Comparison of ENCODE assay signal across 8 cellular contexts in the genomic region with DNA sequence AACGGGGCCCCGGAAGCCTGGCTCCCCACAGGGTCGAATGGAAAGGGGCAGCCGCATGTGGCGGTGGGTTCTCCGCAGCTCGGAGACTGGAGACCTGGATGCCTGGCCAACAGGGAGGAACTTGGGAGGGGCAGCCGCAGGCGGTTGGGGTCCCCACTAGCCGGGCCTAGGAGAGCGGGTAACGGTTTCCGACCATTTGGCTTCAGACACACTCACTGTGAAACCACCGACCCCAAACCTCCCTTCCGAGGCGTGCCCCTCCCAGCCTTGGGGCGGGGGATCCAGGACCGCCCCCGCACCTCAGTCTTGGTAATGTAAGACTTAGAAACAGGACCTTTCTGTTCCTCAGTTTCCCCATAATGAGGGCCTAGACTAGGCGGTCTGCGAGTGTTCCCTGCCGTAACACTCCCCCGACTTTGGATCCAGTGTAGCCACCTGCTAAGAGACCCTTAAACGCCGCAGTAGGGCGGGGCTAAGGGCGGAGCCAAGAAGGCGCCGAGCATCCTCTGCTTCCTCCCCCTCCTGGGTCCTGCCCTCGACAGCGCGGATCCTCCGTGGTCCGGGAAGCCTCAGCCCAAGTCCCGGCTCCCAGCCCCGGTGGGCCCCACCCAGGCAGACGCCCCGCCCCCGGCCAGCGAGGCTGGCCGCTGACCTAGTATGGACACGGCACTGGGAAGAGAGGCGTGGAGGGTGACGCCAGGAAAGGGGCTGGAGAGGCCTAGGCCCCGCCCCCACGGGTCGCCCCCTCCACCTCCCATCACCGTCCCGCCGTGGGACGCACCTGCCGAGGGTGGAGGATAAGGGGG. TPM values are rescaled to one million over a fixed set of nuclear protein-coding genes. Genes with fewer than 3 reads are reported as not detected.
DNase-seq lines count a peak whose midpoint lies in the region; ATAC-seq, FAIRE-seq and TF ChIP-seq lines count a peak whose summit lies in the region.

No MANE protein-coding gene starts in this region.

- H3K27ac ChIP-seq in GM23248 (no peak overlapping the region), K562 (ENCODE audit: extremely low read depth, low read depth, low read length) (peak overlapping the region; percentile 73), keratinocyte (ENCODE audit: control insufficient read depth, insufficient read depth, low read length) (no peak overlapping the region)

- H3K27me3 ChIP-seq in GM23248 (replicated peaks; ENCODE audit: insufficient read depth) (peaks cover 32% of the 10 kb centered on the region), K562 (ENCODE audit: control insufficient read depth in 2 of 2, insufficient read depth in 2 of 2, low read length in 2 of 2) (no peaks in the 10 kb centered on the region; a peak in 1 of 5 replicates), keratinocyte (ENCODE audit: control insufficient read depth, extremely low read depth, insufficient read depth, low read length) (peaks cover 61% of the 10 kb centered on the region)

- H3K36me3 ChIP-seq in GM23248 (ENCODE audit: low read depth) (no peaks in the 10 kb centered on the region), K562 (ENCODE audit: control insufficient read depth, insufficient read depth, low read length) (no peaks in the 10 kb centered on the region), keratinocyte (ENCODE audit: control insufficient read depth in 2 of 2, extremely low read depth in 1 of 2, insufficient read depth in 2 of 2, low read length in 2 of 2) (no peaks in the 10 kb centered on the region)

- FAIRE-seq in K562 (lab: Jason Lieb, UNC) (peak; percentile 78), keratinocyte (lab: Jason Lieb, UNC) (no peak)

- H3K9me3 ChIP-seq in GM23248 (ENCODE audit: low read depth) (no peaks in the 10 kb centered on the region), K562 (replicated peaks; ENCODE audit: control insufficient read depth, insufficient read depth, low read depth, low read length) (no peaks in the 10 kb centered on the region), keratinocyte (ENCODE audit: control insufficient read depth, low read depth, low read length) (no peaks in the 10 kb centered on the region)

- 7% methylated on average over 39 to 52 of the region's 52 CpGs for WGBS in GM23248 (ENCODE audit: low coverage in 1 of 2, low lambda C conversion rate in 2 of 2, missing lambda C conversion rate in 2 of 2), 2 experiments
- 3% methylated on average over 37 of the region's 52 CpGs for WGBS in K562 (ENCODE audit: insufficient coverage, low coverage, missing lambda C conversion rate)

- peaks cover 19% of the 10 kb centered on the region for H3F3A ChIP-seq in GM23248 (ENCODE audit: insufficient read depth)

- H3K9ac ChIP-seq in GM23248 (no peak overlapping the region), K562 (ENCODE audit: insufficient read depth in 1 of 2, low read depth in 2 of 2, low read length in 2 of 2) (peak overlapping the region; percentile 61 to 89), keratinocyte (ENCODE audit: control insufficient read depth, extremely low read depth, insufficient read depth, low read length) (no peak overlapping the region)

- H3K9me1 ChIP-seq in K562 (ENCODE audit: control insufficient read depth, insufficient read depth, low read length) (no peaks in the 10 kb centered on the region), keratinocyte (ENCODE audit: control insufficient read depth, extremely low read depth, insufficient read depth, low read length) (no peaks in the 10 kb centered on the region)

- H2AFZ ChIP-seq in GM23248 (peak overlapping the region; percentile 10; the same call in 1 of the 2 replicates), K562 (ENCODE audit: low read depth, low read length) (peak overlapping the region; percentile 85), keratinocyte (ENCODE audit: control insufficient read depth, low read length) (no peak overlapping the region)

- TF ChIP-seq RAD21 in K562 (CRISPR knock-in tag; conservative IDR thresholded peaks at IDR 0.05 in 1 of 2, IDR thresholded peaks at IDR 0.05 in 1 of 2): no peak

- DNase-seq in ACHN (peak; percentile 78), GM23248 (peak; percentile 59), T-helper 22 cell (ENCODE audit: low read depth) (peak; percentile 67), K562 (ENCODE audit: extremely low read depth in 1 of 4, low spot score in 3 of 4) (peak; percentile 86 to 94 (median 92)), keratinocyte (ENCODE audit: low read depth, low spot score) (no peak)
- DNase-seq in stimulated activated CD4-positive, alpha-beta T cell treated with anti-CD3 and anti-CD28 coated beads, Interleukin-15, amount 100 ng/mL, for 24 hours: peak; percentile 68

- in situ Hi-C loops in ACHN (cut with HindIII; ENCODE audit: low pct_ligation_motif_present, low pct_unique_long_range_greater_than_20kb, low sequenced_read_pairs) (no loop called here), GM23248 (cut with MboI) (no loop called here), K562 (cut with MboI) (no loop called here)

- TF ChIP-seq POLR2A in K562 (conservative IDR thresholded peaks at IDR 0.05): peak; percentile 67

- H3K4me1 ChIP-seq in GM23248 (ENCODE audit: insufficient read depth): peaks cover 21% of the 10 kb centered on the region
- H3K4me1 ChIP-seq in K562 (replicated peaks in 1 of 2; ENCODE audit: control insufficient read depth in 2 of 2, insufficient read depth in 2 of 2, low read length in 2 of 2): peaks cover 12 to 61% of the 10 kb centered on the region in 2 experiments; a peak in 3 of 5 replicates
- H3K4me1 ChIP-seq in keratinocyte (ENCODE audit: control insufficient read depth, extremely low read depth, insufficient read depth, low read length): peaks cover 28% of the 10 kb centered on the region

- no peaks in the 10 kb centered on the region for H3K79me2 ChIP-seq in GM23248 (ENCODE audit: insufficient read depth)
- H3K79me2 ChIP-seq in K562 (ENCODE audit: control insufficient read depth, insufficient read depth, low read length): no peaks in the 10 kb centered on the region
- no peaks in the 10 kb centered on the region for H3K79me2 ChIP-seq in keratinocyte (ENCODE audit: control insufficient read depth, insufficient read depth, low read length)

- dilution Hi-C loops in keratinocyte (cut with MboI; ENCODE audit: extremely low pct_ligation_motif_present, low sequenced_read_pairs): no loop called here

- H3K4me3 ChIP-seq in GM23248 (no peak overlapping the region), K562 (peak overlapping the region; percentile 47), keratinocyte (ENCODE audit: control insufficient read depth in 2 of 3, extremely low read depth in 1 of 3, insufficient read depth in 2 of 3, low read depth in 1 of 3, low read length in 3 of 3) (no peak overlapping the region)

- no TSS peak for BruUV-seq in K562 (replicated peaks; lab: Mats Ljungman, UMichigan)

- no peaks in the 10 kb centered on the region for H4K20me1 ChIP-seq in GM23248 (ENCODE audit: insufficient read depth)
- H4K20me1 ChIP-seq in K562 (replicated peaks; ENCODE audit: control insufficient read depth, insufficient read depth, low read length): no peaks in the 10 kb centered on the region; the same call in 1 of the 2 replicates
- H4K20me1 ChIP-seq in keratinocyte (ENCODE audit: control insufficient read depth, extremely low read depth, insufficient read depth, low read length): no peaks in the 10 kb centered on the region

- ATAC-seq in K562 (peak; percentile 79), GM19328 (IDR thresholded peaks at IDR 0.05; ENCODE audit: unreplicated experiment) (no peak), HG02571 (IDR thresholded peaks at IDR 0.05; ENCODE audit: unreplicated experiment) (no peak)

- H3K9me2 ChIP-seq in GM23248 (ENCODE audit: insufficient read depth): no peaks in the 10 kb centered on the region

- intact Hi-C loops in K562 (cut with micrococcal nuclease): no loop called here

- TF ChIP-seq CTCF in K562 (IDR thresholded peaks at IDR 0.05 in 2 of 3, conservative IDR thresholded peaks at IDR 0.05 in 1 of 3; ENCODE audit: insufficient read depth in 2 of 3, low read depth in 1 of 3, low read length in 3 of 3): no peak
- TF ChIP-seq CTCF in keratinocyte (optimal IDR thresholded peaks at IDR 0.05 in 1 of 3, IDR thresholded peaks at IDR 0.05 in 1 of 3, conservative IDR thresholded peaks at IDR 0.05 in 1 of 3; ENCODE audit: extremely low read depth in 1 of 3, insufficient read depth in 2 of 3, low read length in 3 of 3): no peak

- no peak for TF ChIP-seq EP300 in K562 (IDR thresholded peaks at IDR 0.05; ENCODE audit: low read length)

- CTCF ChIA-PET in K562 (lab: Yijun Ruan, JAX; ENCODE audit: low intra/inter-chr PET ratio): no interaction called here

- peak overlapping the region; percentile 32 for H3K4me2 ChIP-seq in GM23248 (ENCODE audit: unreplicated experiment)
- peak overlapping the region; percentile 77 for H3K4me2 ChIP-seq in K562 (ENCODE audit: insufficient read depth, low read length)
- peak overlapping the region; percentile 32 for H3K4me2 ChIP-seq in keratinocyte (ENCODE audit: control insufficient read depth, extremely low read depth, insufficient read depth, low read depth, low read length)

- POLR2A ChIA-PET in K562 (lab: Yijun Ruan, JAX): interaction anchor here (0.6 to 2.0 kb wide), 4 partner anchors 14 to 151 kb away, joined by 3 to 18 read pairs (median 9); a partner anchor contains a TSS

RNA-seq across cellular contexts. Expression of a gene that starts 1.8 kb away (rescaled TPM):
- not detected in 2 replicates for total RNA-seq in GM23248 (2014; rRNA removed; shearing (Covaris generic))
- polyA plus RNA-seq in GM23248 (2016; fragmentation: Nextera tagmentation; extraction: Ambion mirVana) (0.61 and 0.68 TPM in 2 replicates), K562 (2011; rRNA removed) (15.7 and 16.6 TPM in 2 replicates), K562 (2014; fragmentation: Illumina TruSeq; extraction: Trizol) (5.5 and 6.3 TPM in 2 replicates), K562 (2014; fragmentation: Nextera tagmentation; extraction: Ambion mirVana) (1 to 10 TPM in 1 of 2 experiments, under 1 TPM in 1; 0.87 to 1.1 TPM), K562 (2014; rRNA removed) (15.8 and 22.7 TPM in 2 replicates), keratinocyte (0.35 to 0.49 TPM (median 0.49 TPM) in 3 replicates)
- total RNA-seq in K562 (2011; cell fraction: chromatin; rRNA removed; ENCODE audit: low replicate concordance): 26.8 and 84.8 TPM in 2 replicates
- 33.2 and 45.9 TPM in 2 replicates for total RNA-seq in K562 (2011; cell fraction: nucleolus; rRNA removed)
- total RNA-seq in K562 (2011; cell fraction: nucleoplasm; rRNA removed): 30.1 and 31.5 TPM in 2 replicates
- total RNA-seq in K562 (2014; rRNA removed) (10.8 and 12.3 TPM in 2 replicates), K562 (2014; rRNA removed; fragmentation: Illumina TruSeq; extraction: Trizol) (4.2 and 5.3 TPM in 2 replicates), K562 (2015; rRNA removed; fragmentation: Illumina TruSeq; extraction: Trizol) (4.1 and 5.0 TPM in 2 replicates), K562 (2021) (14.6 and 15.8 TPM in 2 replicates)
- 13.8 and 38.4 TPM in 2 replicates for polyA plus RNA-seq in K562 (2011; cell fraction: cytosol; rRNA removed)
- polyA plus RNA-seq in K562 (2011; cell fraction: nucleus; rRNA removed): 53.6 and 109 TPM in 2 replicates
- 19.5 and 23.1 TPM in 2 replicates for polyA plus RNA-seq in K562 (2012)
- polyA minus RNA-seq in K562 (2011; rRNA and poly(A)+ RNA removed): 3.7 and 10.1 TPM in 2 replicates
- polyA minus RNA-seq in K562 (2011; cell fraction: cytosol; rRNA and poly(A)+ RNA removed): 12.1 and 13.2 TPM in 2 replicates
- 16.0 and 20.5 TPM in 2 replicates for polyA minus RNA-seq in K562 (2011; cell fraction: nucleus; rRNA and poly(A)+ RNA removed)
- not detected for polyA plus RNA-seq in keratinocyte (2011; ENCODE audit: low read depth)
- 0.23 and 0.34 TPM in 2 replicates for polyA plus RNA-seq in keratinocyte (2011; cell fraction: cytosol; rRNA removed)
- 0.43 and 1.0 TPM in 2 replicates for polyA plus RNA-seq in keratinocyte (2011; cell fraction: nucleus; rRNA removed)
- 0.11 and 0.47 TPM in 2 replicates for polyA plus RNA-seq in keratinocyte (2012; ENCODE audit: low replicate concordance)
- 0.33 TPM in 1 of 3 replicates, not detected in the others for polyA minus RNA-seq in keratinocyte
- polyA minus RNA-seq in keratinocyte (2011; cell fraction: cytosol; rRNA and poly(A)+ RNA removed): not detected
- not detected in 2 replicates for polyA minus RNA-seq in keratinocyte (2011; cell fraction: nucleus; rRNA and poly(A)+ RNA removed)

RNA-seq across cellular contexts. Expression of a gene that starts 14.0 kb away (rescaled TPM):
- total RNA-seq in GM23248 (2014; rRNA removed; shearing (Covaris generic)): not detected in 2 replicates
- polyA plus RNA-seq in GM23248 (2016; fragmentation: Nextera tagmentation; extraction: Ambion mirVana) (not detected in 2 replicates), K562 (2011; rRNA removed) (0.72 and 1.2 TPM in 2 replicates), K562 (2014; fragmentation: Illumina TruSeq; extraction: Trizol) (0.76 and 0.87 TPM in 2 replicates), K562 (2014; fragmentation: Nextera tagmentation; extraction: Ambion mirVana) (under 1 TPM; 0.07 to 0.11 TPM), K562 (2014; rRNA removed) (0.55 and 0.68 TPM in 2 replicates), keratinocyte (0.05 to 0.14 TPM in 2 of 3 replicates, not detected in the other)
- total RNA-seq in K562 (2011; cell fraction: chromatin; rRNA removed; ENCODE audit: low replicate concordance): 3.2 and 8.8 TPM in 2 replicates
- 2.1 and 2.3 TPM in 2 replicates for total RNA-seq in K562 (2011; cell fraction: nucleolus; rRNA removed)
- total RNA-seq in K562 (2011; cell fraction: nucleoplasm; rRNA removed): 2.2 and 2.8 TPM in 2 replicates
- total RNA-seq in K562 (2014; rRNA removed) (0.65 and 1.5 TPM in 2 replicates), K562 (2014; rRNA removed; fragmentation: Illumina TruSeq; extraction: Trizol) (0.29 and 0.32 TPM in 2 replicates), K562 (2015; rRNA removed; fragmentation: Illumina TruSeq; extraction: Trizol) (0.33 and 0.60 TPM in 2 replicates), K562 (2021) (0.69 and 1.2 TPM in 2 replicates)
- polyA plus RNA-seq in K562 (2011; cell fraction: cytosol; rRNA removed): 0.59 and 1.3 TPM in 2 replicates
- polyA plus RNA-seq in K562 (2011; cell fraction: nucleus; rRNA removed): 1.7 and 3.2 TPM in 2 replicates
- 0.68 and 0.82 TPM in 2 replicates for polyA plus RNA-seq in K562 (2012)
- 0.42 and 0.53 TPM in 2 replicates for polyA minus RNA-seq in K562 (2011; rRNA and poly(A)+ RNA removed)
- polyA minus RNA-seq in K562 (2011; cell fraction: cytosol; rRNA and poly(A)+ RNA removed): 2.1 and 3.9 TPM in 2 replicates
- polyA minus RNA-seq in K562 (2011; cell fraction: nucleus; rRNA and poly(A)+ RNA removed): 0.78 and 2.2 TPM in 2 replicates
- 0.14 TPM for polyA plus RNA-seq in keratinocyte (2011; ENCODE audit: low read depth)
- polyA plus RNA-seq in keratinocyte (2011; cell fraction: cytosol; rRNA removed): 0.04 TPM in 1 of 2 replicates, not detected in the other
- polyA plus RNA-seq in keratinocyte (2011; cell fraction: nucleus; rRNA removed): 0.40 and 0.42 TPM in 2 replicates
- polyA plus RNA-seq in keratinocyte (2012; ENCODE audit: low replicate concordance): 0.59 TPM in 1 of 2 replicates, not detected in the other
- polyA minus RNA-seq in keratinocyte: 0.10 to 0.32 TPM in 2 of 3 replicates, not detected in the other
- polyA minus RNA-seq in keratinocyte (2011; cell fraction: cytosol; rRNA and poly(A)+ RNA removed): not detected
- 0.53 and 0.85 TPM in 2 replicates for polyA minus RNA-seq in keratinocyte (2011; cell fraction: nucleus; rRNA and poly(A)+ RNA removed)

RNA-seq across cellular contexts. Expression of a gene that starts 22.7 kb away (rescaled TPM):
- total RNA-seq in GM23248 (2014; rRNA removed; shearing (Covaris generic)): 0.51 and 5.6 TPM in 2 replicates
- polyA plus RNA-seq in GM23248 (2016; fragmentation: Nextera tagmentation; extraction: Ambion mirVana) (0.48 and 1.1 TPM in 2 replicates), K562 (2011; rRNA removed) (0.15 and 0.18 TPM in 2 replicates), K562 (2014; fragmentation: Illumina TruSeq; extraction: Trizol) (0.07 and 0.08 TPM in 2 replicates), K562 (2014; fragmentation: Nextera tagmentation; extraction: Ambion mirVana) (not detected), K562 (2014; rRNA removed) (0.12 TPM in 1 of 2 replicates, not detected in the other), keratinocyte (not detected in 3 replicates)
- 0.81 and 1.7 TPM in 2 replicates for total RNA-seq in K562 (2011; cell fraction: chromatin; rRNA removed; ENCODE audit: low replicate concordance)
- total RNA-seq in K562 (2011; cell fraction: nucleolus; rRNA removed): 2.2 and 2.4 TPM in 2 replicates
- 1.5 and 2.8 TPM in 2 replicates for total RNA-seq in K562 (2011; cell fraction: nucleoplasm; rRNA removed)
- total RNA-seq in K562 (2014; rRNA removed) (0.45 and 0.53 TPM in 2 replicates), K562 (2014; rRNA removed; fragmentation: Illumina TruSeq; extraction: Trizol) (not detected in 2 replicates), K562 (2015; rRNA removed; fragmentation: Illumina TruSeq; extraction: Trizol) (0.11 TPM in 1 of 2 replicates, not detected in the other), K562 (2021) (0.47 and 0.69 TPM in 2 replicates)
- polyA plus RNA-seq in K562 (2011; cell fraction: cytosol; rRNA removed): 0.09 and 1.3 TPM in 2 replicates
- 0.70 and 0.88 TPM in 2 replicates for polyA plus RNA-seq in K562 (2011; cell fraction: nucleus; rRNA removed)
- 0.33 and 0.36 TPM in 2 replicates for polyA plus RNA-seq in K562 (2012)
- 0.09 and 0.53 TPM in 2 replicates for polyA minus RNA-seq in K562 (2011; rRNA and poly(A)+ RNA removed)
- polyA minus RNA-seq in K562 (2011; cell fraction: cytosol; rRNA and poly(A)+ RNA removed): 3.1 TPM in 1 of 2 replicates, not detected in the other
- polyA minus RNA-seq in K562 (2011; cell fraction: nucleus; rRNA and poly(A)+ RNA removed): 1.3 and 1.7 TPM in 2 replicates
- polyA plus RNA-seq in keratinocyte (2011; ENCODE audit: low read depth): not detected
- not detected in 2 replicates for polyA plus RNA-seq in keratinocyte (2011; cell fraction: cytosol; rRNA removed)
- not detected in 2 replicates for polyA plus RNA-seq in keratinocyte (2011; cell fraction: nucleus; rRNA removed)
- not detected in 2 replicates for polyA plus RNA-seq in keratinocyte (2012; ENCODE audit: low replicate concordance)
- not detected in 3 replicates for polyA minus RNA-seq in keratinocyte
- polyA minus RNA-seq in keratinocyte (2011; cell fraction: cytosol; rRNA and poly(A)+ RNA removed): not detected
- not detected in 2 replicates for polyA minus RNA-seq in keratinocyte (2011; cell fraction: nucleus; rRNA and poly(A)+ RNA removed)

RNA-seq across cellular contexts. Expression of a gene that starts 32.6 kb away (rescaled TPM):
- 81.6 and 106 TPM in 2 replicates for total RNA-seq in GM23248 (2014; rRNA removed; shearing (Covaris generic))
- polyA plus RNA-seq in GM23248 (2016; fragmentation: Nextera tagmentation; extraction: Ambion mirVana) (59.7 and 62.2 TPM in 2 replicates), K562 (2011; rRNA removed) (64.3 and 88.2 TPM in 2 replicates), K562 (2014; fragmentation: Illumina TruSeq; extraction: Trizol) (207 and 244 TPM in 2 replicates), K562 (2014; fragmentation: Nextera tagmentation; extraction: Ambion mirVana) (10 to 100 TPM; 13.1 to 14.0 TPM), K562 (2014; rRNA removed) (123 and 131 TPM in 2 replicates), keratinocyte (34.3 to 153 TPM (median 54.5 TPM) in 3 replicates)
- total RNA-seq in K562 (2011; cell fraction: chromatin; rRNA removed; ENCODE audit: low replicate concordance): 535 and 698 TPM in 2 replicates
- 252 and 253 TPM in 2 replicates for total RNA-seq in K562 (2011; cell fraction: nucleolus; rRNA removed)
- 451 and 617 TPM in 2 replicates for total RNA-seq in K562 (2011; cell fraction: nucleoplasm; rRNA removed)
- total RNA-seq in K562 (2014; rRNA removed) (141 and 158 TPM in 2 replicates), K562 (2014; rRNA removed; fragmentation: Illumina TruSeq; extraction: Trizol) (111 and 122 TPM in 2 replicates), K562 (2015; rRNA removed; fragmentation: Illumina TruSeq; extraction: Trizol) (78.3 and 84.0 TPM in 2 replicates), K562 (2021) (295 and 334 TPM in 2 replicates)
- 38.0 and 43.0 TPM in 2 replicates for polyA plus RNA-seq in K562 (2011; cell fraction: cytosol; rRNA removed)
- polyA plus RNA-seq in K562 (2011; cell fraction: nucleus; rRNA removed): 224 and 275 TPM in 2 replicates
- 197 and 225 TPM in 2 replicates for polyA plus RNA-seq in K562 (2012)
- polyA minus RNA-seq in K562 (2011; rRNA and poly(A)+ RNA removed): 94.0 and 130 TPM in 2 replicates
- polyA minus RNA-seq in K562 (2011; cell fraction: cytosol; rRNA and poly(A)+ RNA removed): 61.7 and 83.6 TPM in 2 replicates
- 141 and 236 TPM in 2 replicates for polyA minus RNA-seq in K562 (2011; cell fraction: nucleus; rRNA and poly(A)+ RNA removed)
- polyA plus RNA-seq in keratinocyte (2011; ENCODE audit: low read depth): 334 TPM
- polyA plus RNA-seq in keratinocyte (2011; cell fraction: cytosol; rRNA removed): 50.6 and 57.5 TPM in 2 replicates
- 170 and 203 TPM in 2 replicates for polyA plus RNA-seq in keratinocyte (2011; cell fraction: nucleus; rRNA removed)
- 119 and 180 TPM in 2 replicates for polyA plus RNA-seq in keratinocyte (2012; ENCODE audit: low replicate concordance)
- polyA minus RNA-seq in keratinocyte: 31.7 to 117 TPM (median 63.9 TPM) in 3 replicates
- 54.7 TPM for polyA minus RNA-seq in keratinocyte (2011; cell fraction: cytosol; rRNA and poly(A)+ RNA removed)
- 62.7 and 81.1 TPM in 2 replicates for polyA minus RNA-seq in keratinocyte (2011; cell fraction: nucleus; rRNA and poly(A)+ RNA removed)

RNA-seq across cellular contexts. Expression of a gene that starts 57.3 kb away (rescaled TPM):
- total RNA-seq in GM23248 (2014; rRNA removed; shearing (Covaris generic)): 18.2 and 19.7 TPM in 2 replicates
- polyA plus RNA-seq in GM23248 (2016; fragmentation: Nextera tagmentation; extraction: Ambion mirVana) (4.2 and 6.2 TPM in 2 replicates), K562 (2011; rRNA removed) (7.3 and 11.2 TPM in 2 replicates), K562 (2014; fragmentation: Illumina TruSeq; extraction: Trizol) (8.5 and 12.2 TPM in 2 replicates), K562 (2014; fragmentation: Nextera tagmentation; extraction: Ambion mirVana) (under 1 TPM; 0.13 to 0.39 TPM), K562 (2014; rRNA removed) (10.5 and 11.6 TPM in 2 replicates), keratinocyte (6.7 to 12.5 TPM (median 10.7 TPM) in 3 replicates)
- total RNA-seq in K562 (2011; cell fraction: chromatin; rRNA removed; ENCODE audit: low replicate concordance): 11.3 and 40.1 TPM in 2 replicates
- total RNA-seq in K562 (2011; cell fraction: nucleolus; rRNA removed): 20.5 and 22.5 TPM in 2 replicates
- 7.3 and 11.7 TPM in 2 replicates for total RNA-seq in K562 (2011; cell fraction: nucleoplasm; rRNA removed)
- total RNA-seq in K562 (2014; rRNA removed) (9.6 and 13.7 TPM in 2 replicates), K562 (2014; rRNA removed; fragmentation: Illumina TruSeq; extraction: Trizol) (3.4 and 4.9 TPM in 2 replicates), K562 (2015; rRNA removed; fragmentation: Illumina TruSeq; extraction: Trizol) (7.0 and 8.5 TPM in 2 replicates), K562 (2021) (13.9 and 14.5 TPM in 2 replicates)
- 11.2 and 14.4 TPM in 2 replicates for polyA plus RNA-seq in K562 (2011; cell fraction: cytosol; rRNA removed)
- 40.2 and 43.0 TPM in 2 replicates for polyA plus RNA-seq in K562 (2011; cell fraction: nucleus; rRNA removed)
- 9.6 and 14.0 TPM in 2 replicates for polyA plus RNA-seq in K562 (2012)
- polyA minus RNA-seq in K562 (2011; rRNA and poly(A)+ RNA removed): 5.1 and 6.7 TPM in 2 replicates
- 8.8 and 11.1 TPM in 2 replicates for polyA minus RNA-seq in K562 (2011; cell fraction: cytosol; rRNA and poly(A)+ RNA removed)
- 5.8 and 12.4 TPM in 2 replicates for polyA minus RNA-seq in K562 (2011; cell fraction: nucleus; rRNA and poly(A)+ RNA removed)
- polyA plus RNA-seq in keratinocyte (2011; ENCODE audit: low read depth): 5.4 TPM
- 6.6 and 14.4 TPM in 2 replicates for polyA plus RNA-seq in keratinocyte (2011; cell fraction: cytosol; rRNA removed)
- 13.5 and 16.6 TPM in 2 replicates for polyA plus RNA-seq in keratinocyte (2011; cell fraction: nucleus; rRNA removed)
- polyA plus RNA-seq in keratinocyte (2012; ENCODE audit: low replicate concordance): 4.8 and 10.3 TPM in 2 replicates
- polyA minus RNA-seq in keratinocyte: 11.5 to 31.8 TPM (median 19.6 TPM) in 3 replicates
- 19.4 TPM for polyA minus RNA-seq in keratinocyte (2011; cell fraction: cytosol; rRNA and poly(A)+ RNA removed)
- polyA minus RNA-seq in keratinocyte (2011; cell fraction: nucleus; rRNA and poly(A)+ RNA removed): 3.7 and 10.6 TPM in 2 replicates

Comparison
In these comparisons a context has a peak if more than half of its experiments do, and no peak if none do; other contexts are left out.
1. H3K9ac ChIP-seq: peak in K562 (2 of 2); none in GM23248 (single experiment) and keratinocyte (single experiment).
2. Peak in every context shown above with its lines, with median percentiles within 50 percentile points of each other: H3K4me2 ChIP-seq.